In the genomic region with DNA sequence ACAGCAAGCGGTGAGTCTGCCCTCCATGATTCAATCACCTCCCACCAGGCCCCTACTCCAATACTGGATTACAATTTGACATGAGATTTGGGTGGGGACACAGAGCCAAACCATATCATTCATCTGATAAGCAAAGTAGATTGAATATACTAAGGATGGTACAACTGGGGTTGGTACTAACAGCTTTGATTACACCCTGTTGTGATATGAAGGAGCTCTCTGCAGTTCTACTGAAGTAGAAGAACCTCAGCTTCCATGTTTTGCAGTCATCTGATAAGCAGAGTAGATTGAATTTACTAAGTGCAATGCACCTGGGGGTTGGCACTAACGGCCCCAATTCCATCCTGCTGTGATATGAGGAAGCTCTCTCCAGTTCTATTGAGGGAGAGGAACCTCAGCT, we compare ENCODE assay signal across 9 cellular contexts.
"Had no signal": no experiment of that assay in that cellular context is flagged by ENCODE, and none has a peak within 500 bp of the region (broad histone marks: within the 10 kb centered on the region; RNA-seq: fewer than 3 reads in every experiment).

No MANE protein-coding gene starts in this region.

- H3K4me3 ChIP-seq: GM23248, GM23338, HAP-1 had no signal

- H3K9ac ChIP-seq: GM23248 had no signal

- ATAC-seq: GM23338, HCT116 had no signal

- H3K27ac ChIP-seq: GM23248 had no signal

- H3K36me3 ChIP-seq: HAP-1 had no signal

- H3K9me3 ChIP-seq: HAP-1 had no signal

- H3K4me1 ChIP-seq: HAP-1 had no signal

- DNase-seq: GM23248, GOT3, H7, H9, HCEC 1CT, HFFc6 had no signal

- H3K4me2 ChIP-seq: GM23338 had no signal
